ENCODE assay signal across 9 cellular contexts in the genomic region with DNA sequence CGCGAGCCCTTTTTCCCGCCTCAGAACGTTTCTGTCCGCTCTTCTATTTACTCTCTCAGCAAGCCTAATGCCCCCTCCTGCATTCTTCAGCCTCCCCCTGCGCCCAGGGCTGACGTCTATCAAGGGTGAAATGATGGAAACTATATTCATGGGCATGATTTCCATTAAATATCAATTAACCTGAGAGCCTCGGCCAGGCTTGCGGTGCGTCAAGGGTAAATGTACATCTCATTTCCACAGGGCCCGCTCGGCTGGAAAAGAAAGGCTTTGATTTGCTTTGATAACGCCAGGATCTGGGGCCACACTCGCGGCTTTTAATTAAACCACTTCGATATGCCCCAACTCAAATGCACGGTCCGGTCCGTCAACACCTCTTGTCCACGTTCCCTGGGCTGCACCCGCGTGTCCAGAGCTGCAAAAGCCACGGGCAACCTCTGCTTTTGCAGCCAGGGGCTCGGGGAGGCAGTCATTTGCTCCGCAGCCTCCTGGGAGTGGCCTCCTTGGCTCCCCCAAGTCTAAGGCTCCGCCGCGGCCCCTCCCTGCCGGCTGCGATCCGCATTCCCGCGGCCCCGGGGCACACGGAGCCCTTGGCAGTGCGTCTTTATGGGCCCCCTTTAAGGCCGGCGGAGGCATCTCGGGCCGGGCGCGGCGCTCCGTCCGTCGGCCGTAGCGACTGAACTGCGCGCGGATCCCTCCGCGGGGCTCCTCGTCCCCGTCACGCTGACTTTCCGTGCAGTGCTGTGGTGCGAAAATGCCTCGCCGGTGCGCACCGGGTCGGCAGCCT. TPM values are rescaled to one million over a fixed set of nuclear protein-coding genes. Genes with fewer than 3 reads are reported as not detected.
DNase-seq lines count a peak whose midpoint lies in the region; ATAC-seq, FAIRE-seq and TF ChIP-seq lines count a peak whose summit lies in the region.
"Had no signal": no experiment of that assay in that cellular context is flagged by ENCODE, and none has a peak within 500 bp of the region (broad histone marks: within the 10 kb centered on the region; RNA-seq: fewer than 3 reads in every experiment).

A gene (plus strand): TSS at position 693 of the 784 bp plus-strand sequence. CDS start 662 bp downstream, outside the sequence.

- H3K36me3 Mint-ChIP-seq in endodermal cell (ENCODE audit: low read depth) (no peaks in the 10 kb centered on the region), naive B cell (peaks cover 0 to 4% of the 10 kb centered on the region in 2 donors)

- no peaks in the 10 kb centered on the region for H3K36me3 ChIP-seq in endodermal cell (ENCODE audit: control insufficient read depth, insufficient read depth, low read length)

- H3K27ac ChIP-seq in endodermal cell (ENCODE audit: low read depth, low read length), result no peak within 1 kb of the TSS

- no peaks in the 10 kb centered on the region for H3K9me3 ChIP-seq in endodermal cell (ENCODE audit: control insufficient read depth, low read length)

- no peak for ATAC-seq in naive B cell (ENCODE audit: low read depth in 2 of 2)

- TF ChIP-seq CTCF in endodermal cell (conservative IDR thresholded peaks at IDR 0.05), result no peak

- peaks cover 100% of the 10 kb centered on the region for H3K27me3 ChIP-seq in endodermal cell (ENCODE audit: control insufficient read depth, insufficient read depth, low read length, poor library complexity, severe bottlenecking)

- H3K4me3 Mint-ChIP-seq in endodermal cell (peak within 1 kb of the TSS; percentile 33), naive B cell (peak within 1 kb of the TSS; percentile 56 to 85 (median 78))

- DNase-seq in SHP77 (lab: John Stamatoyannopoulos, UW) (peak; percentile 50 to 61), SHP77 treated with DMSO at 0.1 percent for 48 hours (lab: John Stamatoyannopoulos, UW) (no peak), endodermal cell (peak; percentile 77), naive B cell (no peak), GM12892 (ENCODE audit: insufficient read length) (no peak), RPMI8226 (no peak)
- no peak for DNase-seq in effector CD8-positive, alpha-beta T cell (lab: John Stamatoyannopoulos, UW)

- no peak for FAIRE-seq in GM12892 (lab: Jason Lieb, UNC)
- FAIRE-seq: G401.6 had no signal

- WGBS in endodermal cell (ENCODE audit: insufficient coverage in 1 of 2, insufficient read length in 1 of 2), 2 experiments, result 1 to 3% methylated on average over 17 to 63 of the region's 63 CpGs

- H3K9me3 Mint-ChIP-seq in endodermal cell, result no peaks in the 10 kb centered on the region
- peaks cover 0 to 18% (median 7%) of the 10 kb centered on the region in 7 donors for H3K9me3 Mint-ChIP-seq in naive B cell

- no peak within 1 kb of the TSS for H3K9ac ChIP-seq in endodermal cell (ENCODE audit: extremely low read depth, low read length, poor library complexity, severe bottlenecking)

- H3K4me1 Mint-ChIP-seq in endodermal cell, result peaks cover 12% of the 10 kb centered on the region
- peaks cover 29 to 37% (median 29%) of the 10 kb centered on the region in 3 donors for H3K4me1 Mint-ChIP-seq in naive B cell

- peak within 1 kb of the TSS; percentile 38 for H3K4me3 ChIP-seq in endodermal cell (ENCODE audit: low read length)

- H3K27me3 Mint-ChIP-seq in endodermal cell (ENCODE audit: insufficient read depth), result peaks cover 96% of the 10 kb centered on the region
- peaks cover 76 to 78% (median 78%) of the 10 kb centered on the region in 3 donors for H3K27me3 Mint-ChIP-seq in naive B cell

- TF ChIP-seq POLR2A in GM12892 (IDR thresholded peaks at IDR 0.05; ENCODE audit: low read depth, low read length), result no peak

- no peaks in the 10 kb centered on the region for H3K4me1 ChIP-seq in endodermal cell (ENCODE audit: control insufficient read depth, insufficient read depth, low read length)

- H3K27ac Mint-ChIP-seq in endodermal cell (no peak within 1 kb of the TSS), naive B cell (peak within 1 kb of the TSS in 4 of 6 donors; percentile 75 to 97 (median 88))

TF ChIP-seq in PFSK-1, 5 proteins besides CTCF, POLR2A, EP300 and RAD21:
- peak; percentile 88 for TF ChIP-seq FOXP2 (optimal IDR thresholded peaks at IDR 0.05; ENCODE audit: borderline replicate concordance, extremely low read depth, extremely low read length, insufficient read depth)
- no peak for TF ChIP-seq POLR2AphosphoS5 (IDR thresholded peaks at IDR 0.05; ENCODE audit: low read depth, low read length)
- TF ChIP-seq, protein P1, sequence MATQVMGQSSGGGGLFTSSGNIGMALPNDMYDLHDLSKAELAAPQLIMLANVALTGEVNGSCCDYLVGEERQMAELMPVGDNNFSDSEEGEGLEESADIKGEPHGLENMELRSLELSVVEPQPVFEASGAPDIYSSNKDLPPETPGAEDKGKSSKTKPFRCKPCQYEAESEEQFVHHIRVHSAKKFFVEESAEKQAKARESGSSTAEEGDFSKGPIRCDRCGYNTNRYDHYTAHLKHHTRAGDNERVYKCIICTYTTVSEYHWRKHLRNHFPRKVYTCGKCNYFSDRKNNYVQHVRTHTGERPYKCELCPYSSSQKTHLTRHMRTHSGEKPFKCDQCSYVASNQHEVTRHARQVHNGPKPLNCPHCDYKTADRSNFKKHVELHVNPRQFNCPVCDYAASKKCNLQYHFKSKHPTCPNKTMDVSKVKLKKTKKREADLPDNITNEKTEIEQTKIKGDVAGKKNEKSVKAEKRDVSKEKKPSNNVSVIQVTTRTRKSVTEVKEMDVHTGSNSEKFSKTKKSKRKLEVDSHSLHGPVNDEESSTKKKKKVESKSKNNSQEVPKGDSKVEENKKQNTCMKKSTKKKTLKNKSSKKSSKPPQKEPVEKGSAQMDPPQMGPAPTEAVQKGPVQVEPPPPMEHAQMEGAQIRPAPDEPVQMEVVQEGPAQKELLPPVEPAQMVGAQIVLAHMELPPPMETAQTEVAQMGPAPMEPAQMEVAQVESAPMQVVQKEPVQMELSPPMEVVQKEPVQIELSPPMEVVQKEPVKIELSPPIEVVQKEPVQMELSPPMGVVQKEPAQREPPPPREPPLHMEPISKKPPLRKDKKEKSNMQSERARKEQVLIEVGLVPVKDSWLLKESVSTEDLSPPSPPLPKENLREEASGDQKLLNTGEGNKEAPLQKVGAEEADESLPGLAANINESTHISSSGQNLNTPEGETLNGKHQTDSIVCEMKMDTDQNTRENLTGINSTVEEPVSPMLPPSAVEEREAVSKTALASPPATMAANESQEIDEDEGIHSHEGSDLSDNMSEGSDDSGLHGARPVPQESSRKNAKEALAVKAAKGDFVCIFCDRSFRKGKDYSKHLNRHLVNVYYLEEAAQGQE (IDR thresholded peaks at IDR 0.05; ENCODE audit: insufficient read depth in 1 of 2, low read depth in 2 of 2, low read length in 2 of 2), result no peak
- no peak for TF ChIP-seq TAF1 (IDR thresholded peaks at IDR 0.05; ENCODE audit: borderline replicate concordance, insufficient read depth, low read length)
- TF ChIP-seq SIN3A (IDR thresholded peaks at IDR 0.05; ENCODE audit: borderline replicate concordance, insufficient read depth, low read length), result no peak

RNA-seq across cellular contexts. Expression of the gene that starts here (rescaled TPM):
- polyA plus RNA-seq in PFSK-1 (2012; ENCODE audit: insufficient read length, low read depth), result 8.9 TPM
- total RNA-seq in endodermal cell, result not detected
- 3.6 TPM for polyA plus RNA-seq in endodermal cell (2013, experiment 1 of 2)
- 2.2 TPM for polyA plus RNA-seq in endodermal cell (2013, experiment 2 of 2)
- polyA plus RNA-seq in naive B cell (ENCODE audit: low read depth in 6 of 6), result not detected
- not detected for polyA plus RNA-seq in GM12892 (2012; ENCODE audit: missing spikeins)

Comparison
In these comparisons a context has a peak if more than half of its experiments do, and no peak if none do; other contexts are left out.
1. DNase-seq: peak in SHP77 (2 of 2) and endodermal cell (single experiment); none in SHP77 treated with DMSO at 0.1 percent for 48 hours (single experiment), naive B cell (single experiment), effector CD8-positive, alpha-beta T cell (single experiment), GM12892 (single experiment) and RPMI8226 (single experiment).